8 cellular contexts compared by ENCODE assay signal in genomic region chr2:172084734-172085459, GRCh38. TPM values are rescaled to one million over a fixed set of nuclear protein-coding genes. Genes with fewer than 3 reads are reported as not detected.
DNase-seq lines count a peak whose midpoint lies in the region; ATAC-seq, FAIRE-seq and TF ChIP-seq lines count a peak whose summit lies in the region.

No MANE protein-coding gene starts in this region.

- H3K9me2 ChIP-seq in GM23338 (ENCODE audit: insufficient read depth) = no peaks in the 10 kb centered on the region

- H3K36me3 Mint-ChIP-seq in GM23338 (ENCODE audit: low read depth) = no peaks in the 10 kb centered on the region

- peak overlapping the region; percentile 87 for H3K4me2 ChIP-seq in GM23338

- peaks cover 9% of the 10 kb centered on the region for H3K9me3 Mint-ChIP-seq in GM23338

- ATAC-seq in GM23338 (peak; percentile 70), right cardiac atrium (peak; percentile 91 to 96)

- intact Hi-C loops in ascending aorta (cut with DNase I) = no loop called here
- intact Hi-C loops in right cardiac atrium (cut with DNase I) = no loop called here
- intact Hi-C loops in posterior vena cava (cut with DNase I) = no loop called here

- TF ChIP-seq CTCF in GM23338 (conservative IDR thresholded peaks at IDR 0.05; ENCODE audit: low read depth in 2 of 2) (no peak), ascending aorta (IDR thresholded peaks at IDR 0.05) (no peak)

- peak overlapping the region; percentile 83 for H3K4me3 Mint-ChIP-seq in GM23338

- under 1% methylated on average over 74 of the region's 74 CpGs for whole genome bisulfite sequencing in right cardiac atrium

- H3K4me1 ChIP-seq in GM23338 (ENCODE audit: insufficient read depth) = peaks cover 90% of the 10 kb centered on the region
- peaks cover 5 to 13% of the 10 kb centered on the region in 2 donors for H3K4me1 ChIP-seq in ascending aorta
- no peaks in the 10 kb centered on the region for H3K4me1 ChIP-seq in right cardiac atrium (ENCODE audit: control insufficient read depth, insufficient read depth, low read length)

- DNase-seq in activated effector memory CD4-positive, alpha-beta T cell treated with anti-CD3 and anti-CD28 coated beads, Interleukin-2, amount 50 U/mL, for 16 hours = peak; percentile 84
- no peak for DNase-seq in activated effector memory CD4-positive, alpha-beta T cell treated with Interleukin-2 at 50 U/mL for 16 hours
- DNase-seq in GM23338 (ENCODE audit: low spot score) (peak; percentile 98), KBM-7 (peak; percentile 96), RCC 7860 (ENCODE audit: low spot score) (peak; percentile 89), ascending aorta (ENCODE audit: low spot score in 2 of 2) (peak in 1 of 2 donors; percentile 43), right cardiac atrium (peak; percentile 84 to 86 (median 86)), posterior vena cava (ENCODE audit: low spot score) (peak; percentile 93)

- peaks cover 74% of the 10 kb centered on the region for H3F3A ChIP-seq in GM23338 (replicated peaks; ENCODE audit: low read depth)

- H3K36me3 ChIP-seq in GM23338 (ENCODE audit: insufficient read depth) (no peaks in the 10 kb centered on the region), ascending aorta (no peaks in the 10 kb centered on the region)

- H3K27me3 Mint-ChIP-seq in GM23338 (ENCODE audit: insufficient read depth, low read depth, poor library complexity) = peaks cover 100% of the 10 kb centered on the region

- no peak overlapping the region for H3K27ac Mint-ChIP-seq in GM23338

- peaks cover 100% of the 10 kb centered on the region for H3K27me3 ChIP-seq in GM23338 (ENCODE audit: insufficient read depth)
- H3K27me3 ChIP-seq in ascending aorta = peaks cover 67% of the 10 kb centered on the region
- no peaks in the 10 kb centered on the region for H3K27me3 ChIP-seq in right cardiac atrium (ENCODE audit: control insufficient read depth, insufficient read depth)

- peak overlapping the region; percentile 65 for H3K4me3 ChIP-seq in GM23338
- peak overlapping the region; percentile 64 to 72 for H3K4me3 ChIP-seq in ascending aorta
- peak overlapping the region; percentile 47 for H3K4me3 ChIP-seq in right cardiac atrium (ENCODE audit: low read length)

- H3K4me1 Mint-ChIP-seq in GM23338 = peaks cover 66% of the 10 kb centered on the region

- H3K79me2 ChIP-seq in GM23338 (replicated peaks; ENCODE audit: insufficient read depth) = no peaks in the 10 kb centered on the region

- FAIRE-seq in RCC 7860 (lab: Jason Lieb, UNC) = peak; percentile 87

- H3K9me3 ChIP-seq in ascending aorta (no peaks in the 10 kb centered on the region), right cardiac atrium (ENCODE audit: control insufficient read depth, low read length) (no peaks in the 10 kb centered on the region)

- peak overlapping the region; percentile 97 for H2AFZ ChIP-seq in GM23338

- H4K20me1 ChIP-seq in GM23338 (replicated peaks; ENCODE audit: insufficient read depth) = peaks cover 48% of the 10 kb centered on the region

- H3K27ac ChIP-seq in GM23338 (ENCODE audit: low read depth) (no peak overlapping the region), ascending aorta (no peak overlapping the region), right cardiac atrium (ENCODE audit: low read length) (no peak overlapping the region)

- in situ Hi-C loops in KBM-7 (cut with MboI; ENCODE audit: low pct_unique_long_range_greater_than_20kb, low sequenced_read_pairs) = no loop called here

TF ChIP-seq in GM23338, 12 proteins besides CTCF, POLR2A, EP300 and RAD21 (continues in another document):
- no peak for TF ChIP-seq STAT1 (IDR thresholded peaks at IDR 0.05; ENCODE audit: unreplicated experiment)
- TF ChIP-seq, protein P1, sequence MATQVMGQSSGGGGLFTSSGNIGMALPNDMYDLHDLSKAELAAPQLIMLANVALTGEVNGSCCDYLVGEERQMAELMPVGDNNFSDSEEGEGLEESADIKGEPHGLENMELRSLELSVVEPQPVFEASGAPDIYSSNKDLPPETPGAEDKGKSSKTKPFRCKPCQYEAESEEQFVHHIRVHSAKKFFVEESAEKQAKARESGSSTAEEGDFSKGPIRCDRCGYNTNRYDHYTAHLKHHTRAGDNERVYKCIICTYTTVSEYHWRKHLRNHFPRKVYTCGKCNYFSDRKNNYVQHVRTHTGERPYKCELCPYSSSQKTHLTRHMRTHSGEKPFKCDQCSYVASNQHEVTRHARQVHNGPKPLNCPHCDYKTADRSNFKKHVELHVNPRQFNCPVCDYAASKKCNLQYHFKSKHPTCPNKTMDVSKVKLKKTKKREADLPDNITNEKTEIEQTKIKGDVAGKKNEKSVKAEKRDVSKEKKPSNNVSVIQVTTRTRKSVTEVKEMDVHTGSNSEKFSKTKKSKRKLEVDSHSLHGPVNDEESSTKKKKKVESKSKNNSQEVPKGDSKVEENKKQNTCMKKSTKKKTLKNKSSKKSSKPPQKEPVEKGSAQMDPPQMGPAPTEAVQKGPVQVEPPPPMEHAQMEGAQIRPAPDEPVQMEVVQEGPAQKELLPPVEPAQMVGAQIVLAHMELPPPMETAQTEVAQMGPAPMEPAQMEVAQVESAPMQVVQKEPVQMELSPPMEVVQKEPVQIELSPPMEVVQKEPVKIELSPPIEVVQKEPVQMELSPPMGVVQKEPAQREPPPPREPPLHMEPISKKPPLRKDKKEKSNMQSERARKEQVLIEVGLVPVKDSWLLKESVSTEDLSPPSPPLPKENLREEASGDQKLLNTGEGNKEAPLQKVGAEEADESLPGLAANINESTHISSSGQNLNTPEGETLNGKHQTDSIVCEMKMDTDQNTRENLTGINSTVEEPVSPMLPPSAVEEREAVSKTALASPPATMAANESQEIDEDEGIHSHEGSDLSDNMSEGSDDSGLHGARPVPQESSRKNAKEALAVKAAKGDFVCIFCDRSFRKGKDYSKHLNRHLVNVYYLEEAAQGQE (IDR thresholded peaks at IDR 0.05; ENCODE audit: unreplicated experiment) = no peak
- TF ChIP-seq POLR2AphosphoS5 (IDR thresholded peaks at IDR 0.05; ENCODE audit: low read depth) = no peak
- TF ChIP-seq EZH2 (IDR thresholded peaks at IDR 0.05; ENCODE audit: low read depth, unreplicated experiment) = peak; percentile 61
- peak; percentile 23 for TF ChIP-seq EZH2phosphoT487 (IDR thresholded peaks at IDR 0.05; ENCODE audit: unreplicated experiment)
- no peak for TF ChIP-seq NANOG (IDR thresholded peaks at IDR 0.05; ENCODE audit: borderline replicate concordance)

RNA-seq across cellular contexts. Expression of gene DLX1, which starts 0.4 kb away (rescaled TPM):
- not detected in 2 replicates for total RNA-seq in GM23338 (2014; rRNA removed; shearing (Covaris generic))
- polyA plus RNA-seq in GM23338 (2016; fragmentation: Nextera tagmentation; extraction: Ambion mirVana) (not detected in 2 replicates), right cardiac atrium (0.23 TPM)
- total RNA-seq in ascending aorta (not detected), right cardiac atrium (under 1 TPM in 2 of 4 donors, not detected in 2; 0.18 to 0.23 TPM), posterior vena cava (not detected)

RNA-seq across cellular contexts. Expression of gene DLX2, which starts 17.8 kb away (rescaled TPM):
- 0.16 and 0.24 TPM in 2 replicates for total RNA-seq in GM23338 (2014; rRNA removed; shearing (Covaris generic))
- polyA plus RNA-seq in GM23338 (2016; fragmentation: Nextera tagmentation; extraction: Ambion mirVana) = 0.08 and 0.19 TPM in 2 replicates
- not detected for total RNA-seq in ascending aorta
- total RNA-seq in right cardiac atrium = not detected
- not detected for polyA plus RNA-seq in right cardiac atrium
- total RNA-seq in posterior vena cava = not detected
